23 cellular contexts compared by ENCODE assay signal in genomic region chr10:69172241-69172998, GRCh38. TPM values are rescaled to one million over a fixed set of nuclear protein-coding genes. Genes with fewer than 3 reads are reported as not detected.
DNase-seq lines count a peak whose midpoint lies in the region; ATAC-seq lines count a peak whose summit lies in the region.
"Had no signal": no experiment of that assay in that cellular context is flagged by ENCODE, and none has a peak within 500 bp of the region (broad histone marks: within the 10 kb centered on the region; RNA-seq: fewer than 3 reads in every experiment).

No MANE protein-coding gene starts in this region.

- H4K20me1 ChIP-seq in GM23248 (ENCODE audit: insufficient read depth), result no peaks in the 10 kb centered on the region

- DNase-seq in AG08395 (ENCODE audit: low spot score), result peak; percentile 27
- DNase-seq in GM04503 (ENCODE audit: low read depth), result peak; percentile 42
- peak; percentile 63 for DNase-seq in GM23248
- peak; percentile 33 for DNase-seq in amniotic epithelial cell (ENCODE audit: low read depth)
- no peak for DNase-seq in foreskin melanocyte
- DNase-seq in NCI-H748 (lab: John Stamatoyannopoulos, UW; ENCODE audit: unreplicated experiment), result no peak
- DNase-seq in CD1c-positive myeloid dendritic cell (ENCODE audit: extremely low spot score), result no peak
- DNase-seq: activated CD4-positive, alpha-beta T cell treated with anti-CD3 and anti-CD28 coated beads, Interleukin-2, amount 10 ng/mL, durations not matched to agents 7 days and 5 days; activated naive CD4-positive, alpha-beta T cell treated with anti-CD3 and anti-CD28 coated beads for 36 hours; activated T-cell treated with anti-CD3 and anti-CD28 coated beads for 4 hours; CD8-positive, alpha-beta memory T cell; DND-41; effector CD8-positive, alpha-beta T cell; heart left ventricle; left ventricle myocardium superior; NCI-H1417 treated with DMSO at 0.1 percent for 48 hours; NCI-H526 treated with DMSO at 0.1 percent for 48 hours; stimulated activated CD4-positive, alpha-beta T cell treated with anti-CD3 and anti-CD28 coated beads, Interleukin-2, amount 100 ng/mL, for 48 hours; stimulated activated naive CD8-positive, alpha-beta T cell treated with anti-CD3 and anti-CD28 coated beads, Interleukin-15, amount 100 ng/mL, for 72 hours had no signal

- H3K9me3 ChIP-seq in GM23248 (ENCODE audit: low read depth), result no peaks in the 10 kb centered on the region
- H3K9me3 ChIP-seq: A549, heart left ventricle had no signal

- ATAC-seq in HG03135 (IDR thresholded peaks at IDR 0.05; ENCODE audit: unreplicated experiment), result no peak
- ATAC-seq: A549; heart left ventricle; left ventricle myocardium superior; stimulated activated naive CD8-positive, alpha-beta T cell treated with anti-CD3 and anti-CD28 coated beads, Interleukin-15, amount 100 ng/mL, for 72 hours had no signal

- no peak overlapping the region for H3K4me3 ChIP-seq in GM23248
- H3K4me3 ChIP-seq: A549, heart left ventricle, skin epidermis had no signal

- no peak overlapping the region for H3K4me2 ChIP-seq in GM23248 (ENCODE audit: unreplicated experiment)
- H3K4me2 ChIP-seq: A549 had no signal

- no peaks in the 10 kb centered on the region for H3K9me2 ChIP-seq in GM23248 (ENCODE audit: insufficient read depth)

- in situ Hi-C loops in GM23248 (cut with MboI), result no loop called here

- peaks cover 23% of the 10 kb centered on the region for H3K36me3 ChIP-seq in GM23248 (ENCODE audit: low read depth)

- no peaks in the 10 kb centered on the region for H3K79me2 ChIP-seq in GM23248 (ENCODE audit: insufficient read depth)

- no peak overlapping the region for H2AFZ ChIP-seq in GM23248

- H3K4me1 ChIP-seq in GM23248 (ENCODE audit: insufficient read depth), result 0 out of 2 replicates have a peak, but pooled peaks cover 8% of the 10 kb centered on the region
- H3K4me1 ChIP-seq: A549 had no signal

- H3K27me3 ChIP-seq in GM23248 (replicated peaks; ENCODE audit: insufficient read depth), result no peaks in the 10 kb centered on the region
- H3K27me3 ChIP-seq: heart left ventricle had no signal

- H3F3A ChIP-seq in GM23248 (ENCODE audit: insufficient read depth), result 0 out of 2 replicates have a peak, but pooled peaks cover 14% of the 10 kb centered on the region

- no peak overlapping the region for H3K9ac ChIP-seq in GM23248

- WGBS in GM23248 (ENCODE audit: low coverage in 1 of 2, low lambda C conversion rate in 2 of 2, missing lambda C conversion rate in 2 of 2), 2 experiments, result 65 to 68% methylated on average over 3 of the region's 3 CpGs

- H3K27ac ChIP-seq in GM23248, result peak overlapping the region; percentile 16
- H3K27ac ChIP-seq: A549, heart left ventricle, skin epidermis had no signal

RNA-seq across cellular contexts. Expression of gene SUPV3L1, which starts 7.6 kb away (rescaled TPM):
- total RNA-seq in GM23248 (2014; rRNA removed; shearing (Covaris generic)), result 18.2 and 29.9 TPM in 2 replicates
- 28.1 and 29.8 TPM in 2 replicates for polyA plus RNA-seq in GM23248 (2016; fragmentation: Nextera tagmentation; extraction: Ambion mirVana)

RNA-seq across cellular contexts. Expression of gene HKDC1, which starts 47.7 kb away (rescaled TPM):
- total RNA-seq in GM23248 (2014; rRNA removed; shearing (Covaris generic)), result 0.13 and 0.32 TPM in 2 replicates
- polyA plus RNA-seq in GM23248 (2016; fragmentation: Nextera tagmentation; extraction: Ambion mirVana), result 0.33 and 0.34 TPM in 2 replicates
- total RNA-seq: left ventricle myocardium superior, pulmonary artery endothelial cell had no signal

RNA-seq across cellular contexts. Expression of gene VPS26A, which starts 48.4 kb away (rescaled TPM):
- total RNA-seq in GM23248 (2014; rRNA removed; shearing (Covaris generic)), result 24.4 and 25.3 TPM in 2 replicates
- polyA plus RNA-seq in GM23248 (2016; fragmentation: Nextera tagmentation; extraction: Ambion mirVana), result 79.4 and 82.0 TPM in 2 replicates

Comparison
In these comparisons a context has a peak if more than half of its experiments do, and no peak if none do; other contexts are left out.
1. DNase-seq: peak in AG08395 (single experiment), GM04503 (single experiment), GM23248 (single experiment) and amniotic epithelial cell (single experiment); none in foreskin melanocyte (single experiment), NCI-H748 (single experiment) and CD1c-positive myeloid dendritic cell (single experiment).